Comparison of ENCODE assay signal across 1 cellular context in the genomic region with DNA sequence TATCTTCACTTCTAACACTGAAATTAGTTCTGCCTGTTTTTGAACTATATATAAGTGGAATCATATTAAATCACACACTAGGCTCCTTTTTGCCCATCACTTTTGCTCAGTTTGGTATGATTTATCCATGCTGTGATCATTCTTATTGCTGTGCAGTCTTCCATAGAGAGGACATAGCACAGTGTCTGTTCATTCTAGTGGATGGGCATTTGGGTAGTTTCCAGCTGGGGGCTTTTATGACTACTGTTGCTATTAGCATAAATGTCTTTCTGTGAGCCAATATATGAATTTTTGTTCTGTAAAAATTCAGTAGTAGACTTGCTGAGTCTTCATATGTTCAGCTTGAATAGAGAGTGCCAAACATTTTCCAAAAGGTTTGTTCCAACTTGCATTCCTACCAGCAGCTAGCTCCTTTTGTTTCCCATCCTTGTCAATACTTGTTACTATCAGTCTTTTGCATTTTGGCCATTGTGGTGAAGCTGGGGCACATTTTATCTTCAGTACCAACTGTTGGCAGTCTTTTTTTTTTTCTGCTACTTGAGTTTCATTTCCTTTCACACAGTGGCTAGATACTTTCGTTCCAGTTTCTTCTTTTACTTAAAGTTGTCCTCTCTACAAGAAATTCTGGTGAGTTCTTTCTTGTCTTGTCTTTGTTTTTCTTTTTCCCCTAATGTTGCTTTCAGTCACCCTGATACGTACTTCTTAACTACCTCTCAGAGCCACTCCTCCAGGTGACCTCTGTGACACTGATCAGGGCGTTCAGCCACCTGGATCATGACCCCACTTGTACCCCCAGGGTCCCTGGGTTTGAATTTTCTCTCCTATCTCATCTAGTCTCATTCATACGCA.
A peak's percentile ranks its signal among the peaks of the same experiment; 100 is the strongest.
TF ChIP-seq lines count a peak whose summit lies in the region.

No MANE protein-coding gene starts in this region.

TF ChIP-seq in GM12878, 131 proteins besides CTCF, POLR2A, EP300 and RAD21 (continued from another document):
- TF ChIP-seq, protein P1, sequence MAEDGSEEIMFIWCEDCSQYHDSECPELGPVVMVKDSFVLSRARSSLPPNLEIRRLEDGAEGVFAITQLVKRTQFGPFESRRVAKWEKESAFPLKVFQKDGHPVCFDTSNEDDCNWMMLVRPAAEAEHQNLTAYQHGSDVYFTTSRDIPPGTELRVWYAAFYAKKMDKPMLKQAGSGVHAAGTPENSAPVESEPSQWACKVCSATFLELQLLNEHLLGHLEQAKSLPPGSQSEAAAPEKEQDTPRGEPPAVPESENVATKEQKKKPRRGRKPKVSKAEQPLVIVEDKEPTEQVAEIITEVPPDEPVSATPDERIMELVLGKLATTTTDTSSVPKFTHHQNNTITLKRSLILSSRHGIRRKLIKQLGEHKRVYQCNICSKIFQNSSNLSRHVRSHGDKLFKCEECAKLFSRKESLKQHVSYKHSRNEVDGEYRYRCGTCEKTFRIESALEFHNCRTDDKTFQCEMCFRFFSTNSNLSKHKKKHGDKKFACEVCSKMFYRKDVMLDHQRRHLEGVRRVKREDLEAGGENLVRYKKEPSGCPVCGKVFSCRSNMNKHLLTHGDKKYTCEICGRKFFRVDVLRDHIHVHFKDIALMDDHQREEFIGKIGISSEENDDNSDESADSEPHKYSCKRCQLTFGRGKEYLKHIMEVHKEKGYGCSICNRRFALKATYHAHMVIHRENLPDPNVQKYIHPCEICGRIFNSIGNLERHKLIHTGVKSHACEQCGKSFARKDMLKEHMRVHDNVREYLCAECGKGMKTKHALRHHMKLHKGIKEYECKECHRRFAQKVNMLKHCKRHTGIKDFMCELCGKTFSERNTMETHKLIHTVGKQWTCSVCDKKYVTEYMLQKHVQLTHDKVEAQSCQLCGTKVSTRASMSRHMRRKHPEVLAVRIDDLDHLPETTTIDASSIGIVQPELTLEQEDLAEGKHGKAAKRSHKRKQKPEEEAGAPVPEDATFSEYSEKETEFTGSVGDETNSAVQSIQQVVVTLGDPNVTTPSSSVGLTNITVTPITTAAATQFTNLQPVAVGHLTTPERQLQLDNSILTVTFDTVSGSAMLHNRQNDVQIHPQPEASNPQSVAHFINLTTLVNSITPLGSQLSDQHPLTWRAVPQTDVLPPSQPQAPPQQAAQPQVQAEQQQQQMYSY (CRISPR knock-in tag; IDR thresholded peaks at IDR 0.05): no peak
- TF ChIP-seq SREBF1 (IDR thresholded peaks at IDR 0.05; ENCODE audit: low read length) (no peak), HDAC6 (IDR thresholded peaks at IDR 0.05; ENCODE audit: unreplicated experiment) (no peak), BRCA1 (IDR thresholded peaks at IDR 0.05; ENCODE audit: low read depth, low read length) (no peak), ESRRA (IDR thresholded peaks at IDR 0.05; ENCODE audit: low read length) (no peak), IRF4 (IDR thresholded peaks at IDR 0.05; ENCODE audit: low read depth, low read length) (no peak), MYC (IDR thresholded peaks at IDR 0.05; ENCODE audit: insufficient read depth, insufficient read length, insufficient replicate concordance, low read length, severe bottlenecking) (no peak), HCFC1 (IDR thresholded peaks at IDR 0.05; ENCODE audit: low read length) (no peak), NR2C2 (IDR thresholded peaks at IDR 0.05; ENCODE audit: borderline replicate concordance, control insufficient read depth, insufficient read length, low read depth) (no peak), POLR2AphosphoS5 (IDR thresholded peaks at IDR 0.05; ENCODE audit: low read length) (no peak), SMARCA5 (IDR thresholded peaks at IDR 0.05) (peak; percentile 12; the same call in 1 of the 2 replicates)
- TF ChIP-seq, protein P2, sequence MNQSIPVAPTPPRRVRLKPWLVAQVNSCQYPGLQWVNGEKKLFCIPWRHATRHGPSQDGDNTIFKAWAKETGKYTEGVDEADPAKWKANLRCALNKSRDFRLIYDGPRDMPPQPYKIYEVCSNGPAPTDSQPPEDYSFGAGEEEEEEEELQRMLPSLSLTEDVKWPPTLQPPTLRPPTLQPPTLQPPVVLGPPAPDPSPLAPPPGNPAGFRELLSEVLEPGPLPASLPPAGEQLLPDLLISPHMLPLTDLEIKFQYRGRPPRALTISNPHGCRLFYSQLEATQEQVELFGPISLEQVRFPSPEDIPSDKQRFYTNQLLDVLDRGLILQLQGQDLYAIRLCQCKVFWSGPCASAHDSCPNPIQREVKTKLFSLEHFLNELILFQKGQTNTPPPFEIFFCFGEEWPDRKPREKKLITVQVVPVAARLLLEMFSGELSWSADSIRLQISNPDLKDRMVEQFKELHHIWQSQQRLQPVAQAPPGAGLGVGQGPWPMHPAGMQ (IDR thresholded peaks at IDR 0.05; ENCODE audit: borderline replicate concordance): no peak
- TF ChIP-seq, protein P3, sequence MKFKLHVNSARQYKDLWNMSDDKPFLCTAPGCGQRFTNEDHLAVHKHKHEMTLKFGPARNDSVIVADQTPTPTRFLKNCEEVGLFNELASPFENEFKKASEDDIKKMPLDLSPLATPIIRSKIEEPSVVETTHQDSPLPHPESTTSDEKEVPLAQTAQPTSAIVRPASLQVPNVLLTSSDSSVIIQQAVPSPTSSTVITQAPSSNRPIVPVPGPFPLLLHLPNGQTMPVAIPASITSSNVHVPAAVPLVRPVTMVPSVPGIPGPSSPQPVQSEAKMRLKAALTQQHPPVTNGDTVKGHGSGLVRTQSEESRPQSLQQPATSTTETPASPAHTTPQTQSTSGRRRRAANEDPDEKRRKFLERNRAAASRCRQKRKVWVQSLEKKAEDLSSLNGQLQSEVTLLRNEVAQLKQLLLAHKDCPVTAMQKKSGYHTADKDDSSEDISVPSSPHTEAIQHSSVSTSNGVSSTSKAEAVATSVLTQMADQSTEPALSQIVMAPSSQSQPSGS (IDR thresholded peaks at IDR 0.05; ENCODE audit: low read length): 0 out of 2 replicates have a peak, but pooled peaks have one; percentile 29
- TF ChIP-seq, protein P4, sequence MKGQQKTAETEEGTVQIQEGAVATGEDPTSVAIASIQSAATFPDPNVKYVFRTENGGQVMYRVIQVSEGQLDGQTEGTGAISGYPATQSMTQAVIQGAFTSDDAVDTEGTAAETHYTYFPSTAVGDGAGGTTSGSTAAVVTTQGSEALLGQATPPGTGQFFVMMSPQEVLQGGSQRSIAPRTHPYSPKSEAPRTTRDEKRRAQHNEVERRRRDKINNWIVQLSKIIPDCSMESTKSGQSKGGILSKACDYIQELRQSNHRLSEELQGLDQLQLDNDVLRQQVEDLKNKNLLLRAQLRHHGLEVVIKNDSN (IDR thresholded peaks at IDR 0.05; ENCODE audit: borderline replicate concordance, extremely low read length, insufficient read depth, low read depth, low read length): no peak
- TF ChIP-seq, protein P5, sequence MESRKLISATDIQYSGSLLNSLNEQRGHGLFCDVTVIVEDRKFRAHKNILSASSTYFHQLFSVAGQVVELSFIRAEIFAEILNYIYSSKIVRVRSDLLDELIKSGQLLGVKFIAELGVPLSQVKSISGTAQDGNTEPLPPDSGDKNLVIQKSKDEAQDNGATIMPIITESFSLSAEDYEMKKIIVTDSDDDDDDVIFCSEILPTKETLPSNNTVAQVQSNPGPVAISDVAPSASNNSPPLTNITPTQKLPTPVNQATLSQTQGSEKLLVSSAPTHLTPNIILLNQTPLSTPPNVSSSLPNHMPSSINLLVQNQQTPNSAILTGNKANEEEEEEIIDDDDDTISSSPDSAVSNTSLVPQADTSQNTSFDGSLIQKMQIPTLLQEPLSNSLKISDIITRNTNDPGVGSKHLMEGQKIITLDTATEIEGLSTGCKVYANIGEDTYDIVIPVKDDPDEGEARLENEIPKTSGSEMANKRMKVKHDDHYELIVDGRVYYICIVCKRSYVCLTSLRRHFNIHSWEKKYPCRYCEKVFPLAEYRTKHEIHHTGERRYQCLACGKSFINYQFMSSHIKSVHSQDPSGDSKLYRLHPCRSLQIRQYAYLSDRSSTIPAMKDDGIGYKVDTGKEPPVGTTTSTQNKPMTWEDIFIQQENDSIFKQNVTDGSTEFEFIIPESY (IDR thresholded peaks at IDR 0.05): no peak
- TF ChIP-seq, protein P6, sequence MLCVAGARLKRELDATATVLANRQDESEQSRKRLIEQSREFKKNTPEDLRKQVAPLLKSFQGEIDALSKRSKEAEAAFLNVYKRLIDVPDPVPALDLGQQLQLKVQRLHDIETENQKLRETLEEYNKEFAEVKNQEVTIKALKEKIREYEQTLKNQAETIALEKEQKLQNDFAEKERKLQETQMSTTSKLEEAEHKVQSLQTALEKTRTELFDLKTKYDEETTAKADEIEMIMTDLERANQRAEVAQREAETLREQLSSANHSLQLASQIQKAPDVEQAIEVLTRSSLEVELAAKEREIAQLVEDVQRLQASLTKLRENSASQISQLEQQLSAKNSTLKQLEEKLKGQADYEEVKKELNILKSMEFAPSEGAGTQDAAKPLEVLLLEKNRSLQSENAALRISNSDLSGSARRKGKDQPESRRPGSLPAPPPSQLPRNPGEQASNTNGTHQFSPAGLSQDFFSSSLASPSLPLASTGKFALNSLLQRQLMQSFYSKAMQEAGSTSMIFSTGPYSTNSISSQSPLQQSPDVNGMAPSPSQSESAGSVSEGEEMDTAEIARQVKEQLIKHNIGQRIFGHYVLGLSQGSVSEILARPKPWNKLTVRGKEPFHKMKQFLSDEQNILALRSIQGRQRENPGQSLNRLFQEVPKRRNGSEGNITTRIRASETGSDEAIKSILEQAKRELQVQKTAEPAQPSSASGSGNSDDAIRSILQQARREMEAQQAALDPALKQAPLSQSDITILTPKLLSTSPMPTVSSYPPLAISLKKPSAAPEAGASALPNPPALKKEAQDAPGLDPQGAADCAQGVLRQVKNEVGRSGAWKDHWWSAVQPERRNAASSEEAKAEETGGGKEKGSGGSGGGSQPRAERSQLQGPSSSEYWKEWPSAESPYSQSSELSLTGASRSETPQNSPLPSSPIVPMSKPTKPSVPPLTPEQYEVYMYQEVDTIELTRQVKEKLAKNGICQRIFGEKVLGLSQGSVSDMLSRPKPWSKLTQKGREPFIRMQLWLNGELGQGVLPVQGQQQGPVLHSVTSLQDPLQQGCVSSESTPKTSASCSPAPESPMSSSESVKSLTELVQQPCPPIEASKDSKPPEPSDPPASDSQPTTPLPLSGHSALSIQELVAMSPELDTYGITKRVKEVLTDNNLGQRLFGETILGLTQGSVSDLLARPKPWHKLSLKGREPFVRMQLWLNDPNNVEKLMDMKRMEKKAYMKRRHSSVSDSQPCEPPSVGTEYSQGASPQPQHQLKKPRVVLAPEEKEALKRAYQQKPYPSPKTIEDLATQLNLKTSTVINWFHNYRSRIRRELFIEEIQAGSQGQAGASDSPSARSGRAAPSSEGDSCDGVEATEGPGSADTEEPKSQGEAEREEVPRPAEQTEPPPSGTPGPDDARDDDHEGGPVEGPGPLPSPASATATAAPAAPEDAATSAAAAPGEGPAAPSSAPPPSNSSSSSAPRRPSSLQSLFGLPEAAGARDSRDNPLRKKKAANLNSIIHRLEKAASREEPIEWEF (IDR thresholded peaks at IDR 0.05; ENCODE audit: insufficient replicate concordance, low read depth, low read length): peak; percentile 17
- TF ChIP-seq, protein P7, sequence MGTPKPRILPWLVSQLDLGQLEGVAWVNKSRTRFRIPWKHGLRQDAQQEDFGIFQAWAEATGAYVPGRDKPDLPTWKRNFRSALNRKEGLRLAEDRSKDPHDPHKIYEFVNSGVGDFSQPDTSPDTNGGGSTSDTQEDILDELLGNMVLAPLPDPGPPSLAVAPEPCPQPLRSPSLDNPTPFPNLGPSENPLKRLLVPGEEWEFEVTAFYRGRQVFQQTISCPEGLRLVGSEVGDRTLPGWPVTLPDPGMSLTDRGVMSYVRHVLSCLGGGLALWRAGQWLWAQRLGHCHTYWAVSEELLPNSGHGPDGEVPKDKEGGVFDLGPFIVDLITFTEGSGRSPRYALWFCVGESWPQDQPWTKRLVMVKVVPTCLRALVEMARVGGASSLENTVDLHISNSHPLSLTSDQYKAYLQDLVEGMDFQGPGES (IDR thresholded peaks at IDR 0.05): no peak
- TF ChIP-seq, protein P8, sequence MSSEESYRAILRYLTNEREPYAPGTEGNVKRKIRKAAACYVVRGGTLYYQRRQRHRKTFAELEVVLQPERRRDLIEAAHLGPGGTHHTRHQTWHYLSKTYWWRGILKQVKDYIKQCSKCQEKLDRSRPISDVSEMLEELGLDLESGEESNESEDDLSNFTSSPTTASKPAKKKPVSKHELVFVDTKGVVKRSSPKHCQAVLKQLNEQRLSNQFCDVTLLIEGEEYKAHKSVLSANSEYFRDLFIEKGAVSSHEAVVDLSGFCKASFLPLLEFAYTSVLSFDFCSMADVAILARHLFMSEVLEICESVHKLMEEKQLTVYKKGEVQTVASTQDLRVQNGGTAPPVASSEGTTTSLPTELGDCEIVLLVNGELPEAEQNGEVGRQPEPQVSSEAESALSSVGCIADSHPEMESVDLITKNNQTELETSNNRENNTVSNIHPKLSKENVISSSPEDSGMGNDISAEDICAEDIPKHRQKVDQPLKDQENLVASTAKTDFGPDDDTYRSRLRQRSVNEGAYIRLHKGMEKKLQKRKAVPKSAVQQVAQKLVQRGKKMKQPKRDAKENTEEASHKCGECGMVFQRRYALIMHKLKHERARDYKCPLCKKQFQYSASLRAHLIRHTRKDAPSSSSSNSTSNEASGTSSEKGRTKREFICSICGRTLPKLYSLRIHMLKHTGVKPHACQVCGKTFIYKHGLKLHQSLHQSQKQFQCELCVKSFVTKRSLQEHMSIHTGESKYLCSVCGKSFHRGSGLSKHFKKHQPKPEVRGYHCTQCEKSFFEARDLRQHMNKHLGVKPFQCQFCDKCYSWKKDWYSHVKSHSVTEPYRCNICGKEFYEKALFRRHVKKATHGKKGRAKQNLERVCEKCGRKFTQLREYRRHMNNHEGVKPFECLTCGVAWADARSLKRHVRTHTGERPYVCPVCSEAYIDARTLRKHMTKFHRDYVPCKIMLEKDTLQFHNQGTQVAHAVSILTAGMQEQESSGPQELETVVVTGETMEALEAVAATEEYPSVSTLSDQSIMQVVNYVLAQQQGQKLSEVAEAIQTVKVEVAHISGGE (CRISPR knock-in tag; IDR thresholded peaks at IDR 0.05): no peak
